ENCODE assay signal across 23 cellular contexts in genomic region chr16:84927621-84928591, GRCh38.
DNase-seq lines count a peak whose midpoint lies in the region; ATAC-seq and TF ChIP-seq lines count a peak whose summit lies in the region.
"Had no signal": no experiment of that assay in that cellular context is flagged by ENCODE, and none has a peak within 500 bp of the region (broad histone marks: within the 10 kb centered on the region; RNA-seq: fewer than 3 reads in every experiment).

No MANE protein-coding gene starts in this region.

- TF ChIP-seq POLR2A in heart left ventricle (IDR thresholded peaks at IDR 0.05) (no peak), suprapubic skin (IDR thresholded peaks at IDR 0.05) (no peak)

- H3K36me3 ChIP-seq in heart left ventricle (no peaks in the 10 kb centered on the region), mucosa of stomach (ENCODE audit: control insufficient read depth, insufficient read depth, low read length) (no peaks in the 10 kb centered on the region), suprapubic skin (no peaks in the 10 kb centered on the region), left lung (no peaks in the 10 kb centered on the region)
- H3K36me3 ChIP-seq: colonic mucosa, Peyer's patch, right lobe of liver, SJSA1 had no signal

- peaks cover 0 to 53% (median 27%) of the 10 kb centered on the region in 12 donors for H3K4me1 ChIP-seq in heart left ventricle
- H3K4me1 ChIP-seq in mucosa of stomach (ENCODE audit: control insufficient read depth, insufficient read depth, low read length): peaks cover 41% of the 10 kb centered on the region
- H3K4me1 ChIP-seq in suprapubic skin: peaks cover 48% of the 10 kb centered on the region
- H3K4me1 ChIP-seq in left lung: peaks cover 2 to 18% of the 10 kb centered on the region in 2 donors
- H3K4me1 ChIP-seq: parathyroid adenoma had no signal

- H3K4me3 ChIP-seq in heart left ventricle (no peak overlapping the region), mucosa of stomach (ENCODE audit: low read length) (no peak overlapping the region), suprapubic skin (no peak overlapping the region), left lung (no peak overlapping the region)
- H3K4me3 ChIP-seq: A549, colonic mucosa, Peyer's patch, right lobe of liver, SJSA1 had no signal

- H3K27ac ChIP-seq in RWPE1 (peak overlapping the region; percentile 23), heart left ventricle (peak overlapping the region in 11 of 12 donors; percentile 10 to 82 (median 54)), suprapubic skin (peak overlapping the region; percentile 12), left lung (no peak overlapping the region)
- H3K27ac ChIP-seq: colonic mucosa, parathyroid adenoma, right lobe of liver, SJSA1 had no signal

- H3K9me3 ChIP-seq in heart left ventricle (peaks cover 0 to 5% (median 0%) of the 10 kb centered on the region in 12 donors), mucosa of stomach (ENCODE audit: control insufficient read depth, low read length) (no peaks in the 10 kb centered on the region), suprapubic skin (no peaks in the 10 kb centered on the region), left lung (no peaks in the 10 kb centered on the region)
- H3K9me3 ChIP-seq: A549, colonic mucosa, Peyer's patch, right lobe of liver, SJSA1 had no signal

- peak overlapping the region; percentile 15 for H3K9ac ChIP-seq in mucosa of stomach (ENCODE audit: low read length)
- H3K9ac ChIP-seq: parathyroid adenoma had no signal

- no peak for TF ChIP-seq CTCF in RWPE1 (conservative IDR thresholded peaks at IDR 0.05; ENCODE audit: low read depth)
- no peak for TF ChIP-seq CTCF in heart left ventricle (IDR thresholded peaks at IDR 0.05)
- no peak for TF ChIP-seq CTCF in suprapubic skin (IDR thresholded peaks at IDR 0.05)
- no peak for TF ChIP-seq CTCF in left lung (IDR thresholded peaks at IDR 0.05)

- ATAC-seq in heart left ventricle (peak in 2 of 4 donors; percentile 4 to 33), left lung (no peak)

- POLR2A ChIA-PET in RWPE1 (lab: Yijun Ruan, JAX; ENCODE audit: low non-redundant PET): no interaction called here

- 62 to 74% (median 67%) methylated on average over 32 to 34 of the region's 34 CpGs for WGBS in heart left ventricle, 4 donors
- WGBS in suprapubic skin: 69% methylated on average over 29 of the region's 34 CpGs

- DNase-seq in RWPE1 (ENCODE audit: low spot score) (no peak), heart left ventricle (peak in 1 of 5 donors; percentile 62), suprapubic skin (ENCODE audit: low spot score in 2 of 2) (no peak), left lung (no peak), HuH-7 (ENCODE audit: low spot score) (no peak), NCI-H748 treated with DMSO at 0.1 percent for 48 hours (lab: John Stamatoyannopoulos, UW) (no peak), NCI-H748 (lab: John Stamatoyannopoulos, UW; ENCODE audit: unreplicated experiment) (no peak)
- DNase-seq: activated CD4-positive, CD25-positive, alpha-beta regulatory T cell; effector CD8-positive, alpha-beta T cell; hypothalamus; immature natural killer cell; NCI-H1105; NCI-H187 treated with DMSO at 0.1 percent for 48 hours; NCI-H524 treated with DMSO at 0.1 percent for 48 hours; nephron progenitor cell; stimulated activated naive CD4-positive, alpha-beta T cell had no signal

- CTCF ChIA-PET in RWPE1 (lab: Yijun Ruan, JAX): interaction anchor here (0.5 to 1.9 kb wide), 4 partner anchors 24 to 173 kb away, joined by 3 to 8 read pairs (median 5); no protein-coding TSS in a partner anchor

- intact Hi-C loops in heart left ventricle (cut with DNase I): loop anchor here in 4 of 10 donors (1.0 to 10.0 kb wide), 4 partner anchors 24 to 93 kb away; no protein-coding TSS in a partner anchor
- intact Hi-C loops in left lung (cut with DNase I): no loop called here

- TF ChIP-seq EP300 in suprapubic skin (IDR thresholded peaks at IDR 0.05): no peak

- H3K27me3 ChIP-seq in heart left ventricle (no peaks in the 10 kb centered on the region), mucosa of stomach (ENCODE audit: control insufficient read depth, insufficient read depth, low read length) (no peaks in the 10 kb centered on the region), suprapubic skin (no peaks in the 10 kb centered on the region), left lung (peaks cover 0 to 20% of the 10 kb centered on the region in 2 donors)
- H3K27me3 ChIP-seq: colonic mucosa, Peyer's patch, right lobe of liver, SJSA1 had no signal

Comparison
In these comparisons a context has a peak if more than half of its experiments do, and no peak if none do; other contexts are left out.
1. H3K27ac ChIP-seq: peak in RWPE1 (single experiment), heart left ventricle (11 of 12) and suprapubic skin (single experiment); none in left lung (0 of 2).